ENCODE assay signal across 2 cellular contexts in genomic region chr20:57697540-57697939, GRCh38.
TF ChIP-seq lines count a peak whose summit lies in the region.

No MANE protein-coding gene starts in this region.

TF ChIP-seq in SK-N-SH, 30 proteins besides CTCF, POLR2A, EP300 and RAD21 (continued from another document):
- TF ChIP-seq PBX3 (IDR thresholded peaks at IDR 0.05) (no peak), REST (IDR thresholded peaks at IDR 0.05; ENCODE audit: low read depth, low read length) (no peak), TAF1 (IDR thresholded peaks at IDR 0.05; ENCODE audit: borderline replicate concordance, low read depth, low read length) (no peak), USF2 (IDR thresholded peaks at IDR 0.05; ENCODE audit: borderline replicate concordance, low read depth, low read length) (no peak), TEAD4 (IDR thresholded peaks at IDR 0.05; ENCODE audit: borderline replicate concordance, insufficient read depth) (no peak), FOSL2 (IDR thresholded peaks at IDR 0.05; ENCODE audit: borderline replicate concordance, low read depth) (no peak), GATA2 (CRISPR knock-in tag; IDR thresholded peaks at IDR 0.05) (no peak)

TF ChIP-seq in SK-N-SH treated with all-trans-retinoic acid at 6 μM for 48 hours, 23 proteins besides CTCF, POLR2A, EP300 and RAD21 (continued from another document):
- TF ChIP-seq TOX (CRISPR knock-in tag; IDR thresholded peaks at IDR 0.05; ENCODE audit: borderline replicate concordance) (no peak), ZNF70 (CRISPR knock-in tag; IDR thresholded peaks at IDR 0.05) (no peak), TSHZ2 (CRISPR knock-in tag; IDR thresholded peaks at IDR 0.05) (no peak), SNAI2 (CRISPR knock-in tag; IDR thresholded peaks at IDR 0.05) (no peak), ARNTL (CRISPR knock-in tag; IDR thresholded peaks at IDR 0.05; ENCODE audit: borderline replicate concordance, low read depth) (no peak), CSRNP3 (CRISPR knock-in tag; IDR thresholded peaks at IDR 0.05) (no peak), GLIS3 (CRISPR knock-in tag; IDR thresholded peaks at IDR 0.05) (no peak), POU6F1 (CRISPR knock-in tag; IDR thresholded peaks at IDR 0.05; ENCODE audit: borderline replicate concordance, low read depth) (no peak), CREB5 (CRISPR knock-in tag; IDR thresholded peaks at IDR 0.05; ENCODE audit: low read depth) (no peak), ZNF8 (CRISPR knock-in tag; IDR thresholded peaks at IDR 0.05) (no peak), TCF4 (CRISPR knock-in tag; IDR thresholded peaks at IDR 0.05; ENCODE audit: borderline replicate concordance) (no peak), ESRRG (CRISPR knock-in tag; IDR thresholded peaks at IDR 0.05) (no peak), OSR1 (CRISPR knock-in tag; IDR thresholded peaks at IDR 0.05) (no peak), ZFP3 (CRISPR knock-in tag; IDR thresholded peaks at IDR 0.05) (no peak), ZNF565 (CRISPR knock-in tag; conservative IDR thresholded peaks at IDR 0.05; ENCODE audit: low read depth) (no peak)
TF ChIP-seq in SK-N-SH treated with all-trans-retinoic acid at 6 μM for 48 hours: peak in this region for 0.
